ENCODE assay signal across 20 cellular contexts in the genomic region with DNA sequence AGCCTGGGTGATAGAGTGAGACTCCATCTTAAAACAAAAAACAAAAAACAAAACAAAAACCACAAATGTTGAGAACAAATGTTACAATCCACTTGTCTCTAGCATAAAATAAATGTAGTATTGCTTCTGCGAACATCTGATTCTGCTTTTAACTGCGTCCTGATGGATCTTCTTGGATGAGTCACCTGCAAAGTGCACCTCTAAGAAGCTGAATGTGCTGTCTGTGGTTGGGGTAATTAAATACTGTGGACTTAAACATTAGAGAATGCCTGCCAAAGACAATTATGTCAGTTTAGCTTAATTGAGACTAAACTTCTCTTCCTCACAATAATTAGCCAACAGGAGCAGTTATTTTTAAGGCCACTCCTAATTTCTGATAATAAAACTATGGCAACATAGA.
DNase-seq lines count a peak whose midpoint lies in the region; ATAC-seq and TF ChIP-seq lines count a peak whose summit lies in the region.
"Had no signal": no experiment of that assay in that cellular context is flagged by ENCODE, and none has a peak within 500 bp of the region (broad histone marks: within the 10 kb centered on the region; RNA-seq: fewer than 3 reads in every experiment).

No MANE protein-coding gene starts in this region.

- intact Hi-C loops in dorsolateral prefrontal cortex (cut with DNase I), result no loop called here

- ATAC-seq in HG03039 (IDR thresholded peaks at IDR 0.05; ENCODE audit: unreplicated experiment), result no peak
- no peak for ATAC-seq in GM21717 (IDR thresholded peaks at IDR 0.05; ENCODE audit: unreplicated experiment)
- ATAC-seq: K562, PC-3, T-helper 17 cell had no signal

- TF ChIP-seq CTCF in foreskin fibroblast (IDR thresholded peaks at IDR 0.05; ENCODE audit: low read depth, low read length), result no peak
- TF ChIP-seq CTCF in dorsolateral prefrontal cortex (IDR thresholded peaks at IDR 0.05 in 54 of 56, conservative IDR thresholded peaks at IDR 0.05 in 2 of 56; ENCODE audit: low read depth in 1 of 56, partially characterized antibody in 56 of 56), result no peak

- H3K4me3 ChIP-seq in foreskin fibroblast (ENCODE audit: low read depth in 1 of 2, low read length in 2 of 2), result no peak overlapping the region
- no peak overlapping the region for H3K4me3 ChIP-seq in dorsolateral prefrontal cortex
- H3K4me3 ChIP-seq: K562, SJCRH30 had no signal

- H3K27ac ChIP-seq in dorsolateral prefrontal cortex, result no peak overlapping the region
- H3K27ac ChIP-seq: 22Rv1, RWPE1, SJCRH30 had no signal

- no peaks in the 10 kb centered on the region for H3K27me3 ChIP-seq in dorsolateral prefrontal cortex
- H3K27me3 ChIP-seq: SJCRH30 had no signal

- DNase-seq in NCI-H146 (lab: John Stamatoyannopoulos, UW) (peak; percentile 56), NCI-H146 treated with DMSO at 0.1 percent for 48 hours (lab: John Stamatoyannopoulos, UW; ENCODE audit: unreplicated experiment) (no peak), EL (peak; percentile 37), NCI-H69 (lab: John Stamatoyannopoulos, UW) (peak; percentile 26), foreskin fibroblast (peak; percentile 63 to 80), dorsolateral prefrontal cortex (no peak)
- DNase-seq: Caco-2; CD4-positive, CD25-positive, alpha-beta regulatory T cell; DMS153; NCI-H187 treated with DMSO at 0.1 percent for 48 hours; NCI-H345; NCI-H524 treated with DMSO at 0.1 percent for 48 hours; PC-3; SJCRH30; T-helper 17 cell had no signal

Comparison
In these comparisons a context has a peak if more than half of its experiments do, and no peak if none do; other contexts are left out.
1. DNase-seq: peak in NCI-H146 (single experiment), EL (single experiment), NCI-H69 (single experiment) and foreskin fibroblast (2 of 2); none in NCI-H146 treated with DMSO at 0.1 percent for 48 hours (single experiment) and dorsolateral prefrontal cortex (0 of 10).